Comparison of ENCODE assay signal across 1 cellular context in the genomic region with DNA sequence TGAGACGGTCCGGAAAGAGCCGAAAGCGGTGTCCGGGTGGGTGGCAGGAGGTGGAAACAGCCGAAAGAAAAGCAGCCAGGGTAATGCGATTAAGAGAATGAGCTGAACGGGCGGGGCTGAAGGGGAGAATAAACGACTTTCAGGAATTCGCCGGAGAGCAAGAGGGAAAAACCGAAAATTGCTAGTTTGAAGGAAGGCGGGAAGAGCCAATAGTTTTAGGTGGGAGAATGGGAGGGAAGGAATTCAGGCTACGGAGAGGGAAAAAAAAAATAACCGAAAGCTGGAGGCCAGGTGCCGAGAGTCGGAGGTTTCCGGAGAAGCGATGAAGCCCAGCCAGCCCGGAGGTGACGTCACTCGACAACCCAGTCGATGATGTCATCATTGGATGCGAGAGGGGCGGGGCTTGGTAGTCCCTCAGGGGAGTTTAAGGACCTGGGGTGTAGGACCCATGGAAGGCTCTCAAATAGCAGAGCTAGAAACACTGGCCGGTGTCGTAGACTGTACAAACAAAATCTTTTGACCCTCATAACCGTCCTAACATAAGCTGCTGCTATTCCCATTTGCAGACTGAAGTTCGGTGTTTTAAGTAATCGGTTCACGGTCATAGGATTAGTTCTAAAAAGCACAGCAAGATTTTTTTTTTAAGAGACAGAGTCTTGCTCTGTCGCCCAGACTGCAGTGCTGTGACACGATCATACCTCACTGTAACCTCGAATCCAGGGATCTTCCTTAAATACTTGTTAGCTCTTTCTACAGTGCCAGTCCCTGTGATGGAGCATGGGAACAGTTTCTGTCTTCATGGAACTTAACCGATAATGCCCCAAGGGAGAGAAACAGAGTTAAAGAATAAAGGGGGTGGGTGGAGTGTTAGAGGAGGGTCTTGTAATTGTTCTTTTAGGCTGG.
A peak's percentile ranks its signal among the peaks of the same experiment; 100 is the strongest.
TF ChIP-seq lines count a peak whose summit lies in the region.

Gene ZC3H4 (minus strand): TSS at position 331 of the 903 bp plus-strand sequence. CDS start 1,192 bp downstream, outside the sequence.

TF ChIP-seq in HepG2, 621 proteins besides CTCF, POLR2A, EP300 and RAD21 (continued from another document and continues in another):
- TF ChIP-seq HNF1B (CRISPR knock-in tag; IDR thresholded peaks at IDR 0.05) (peak; percentile 27; the same call in 1 of the 2 replicates), ARNT2 (CRISPR knock-in tag; IDR thresholded peaks at IDR 0.05; ENCODE audit: low read depth) (0 out of 2 replicates have a peak, but pooled peaks have one; percentile 1), NFRKB (IDR thresholded peaks at IDR 0.05) (no peak), NR0B2 (CRISPR knock-in tag; IDR thresholded peaks at IDR 0.05) (0 out of 2 replicates have a peak, but pooled peaks have one; percentile 32), ZBTB46 (CRISPR knock-in tag; IDR thresholded peaks at IDR 0.05; ENCODE audit: borderline replicate concordance) (0 out of 2 replicates have a peak, but pooled peaks have one; percentile 22), ZNF75D (CRISPR knock-in tag; IDR thresholded peaks at IDR 0.05; ENCODE audit: borderline replicate concordance) (no peak), ZHX1 (CRISPR knock-in tag; IDR thresholded peaks at IDR 0.05; ENCODE audit: low read depth) (peak; percentile 96), ZNF674 (CRISPR knock-in tag; IDR thresholded peaks at IDR 0.05; ENCODE audit: low read depth) (0 out of 2 replicates have a peak, but pooled peaks have one; percentile 2), ZEB1 (IDR thresholded peaks at IDR 0.05; ENCODE audit: insufficient replicate concordance, low read depth) (peak; percentile 24), LCORL (IDR thresholded peaks at IDR 0.05) (no peak), LCORL (CRISPR knock-in tag; IDR thresholded peaks at IDR 0.05) (peak; percentile 14), PBX3 (CRISPR knock-in tag; IDR thresholded peaks at IDR 0.05; ENCODE audit: borderline replicate concordance) (0 out of 2 replicates have a peak, but pooled peaks have one; percentile 21), AKAP8 (CRISPR knock-in tag; IDR thresholded peaks at IDR 0.05) (0 out of 2 replicates have a peak, but pooled peaks have one; percentile 7), SNAPC2 (CRISPR knock-in tag; IDR thresholded peaks at IDR 0.05) (no peak), RXRB (CRISPR knock-in tag; IDR thresholded peaks at IDR 0.05; ENCODE audit: borderline replicate concordance) (no peak; the same call in 1 of the 2 replicates), SMAD1 (CRISPR knock-in tag; IDR thresholded peaks at IDR 0.05; ENCODE audit: borderline replicate concordance, low read depth) (no peak), RFX5 (IDR thresholded peaks at IDR 0.05; ENCODE audit: low read depth, low read length) (0 out of 2 replicates have a peak, but pooled peaks have one; percentile 35), ZNF343 (CRISPR knock-in tag; IDR thresholded peaks at IDR 0.05) (no peak), ZBTB21 (CRISPR knock-in tag; IDR thresholded peaks at IDR 0.05) (peak; percentile 99), FOXP1 (IDR thresholded peaks at IDR 0.05) (no peak), FOXP1 (CRISPR knock-in tag; IDR thresholded peaks at IDR 0.05) (no peak), ERF (CRISPR knock-in tag; IDR thresholded peaks at IDR 0.05) (0 out of 2 replicates have a peak, but pooled peaks have one; percentile 12), ZNF629 (CRISPR knock-in tag; conservative IDR thresholded peaks at IDR 0.05) (0 out of 2 replicates have a peak, but pooled peaks have one; percentile 36), ARID4A (CRISPR knock-in tag; IDR thresholded peaks at IDR 0.05; ENCODE audit: borderline replicate concordance) (peak; percentile 56; the same call in 1 of the 2 replicates), DPF2 (CRISPR knock-in tag; IDR thresholded peaks at IDR 0.05; ENCODE audit: borderline replicate concordance, low read depth) (peak; percentile 23)
- TF ChIP-seq, protein P1, sequence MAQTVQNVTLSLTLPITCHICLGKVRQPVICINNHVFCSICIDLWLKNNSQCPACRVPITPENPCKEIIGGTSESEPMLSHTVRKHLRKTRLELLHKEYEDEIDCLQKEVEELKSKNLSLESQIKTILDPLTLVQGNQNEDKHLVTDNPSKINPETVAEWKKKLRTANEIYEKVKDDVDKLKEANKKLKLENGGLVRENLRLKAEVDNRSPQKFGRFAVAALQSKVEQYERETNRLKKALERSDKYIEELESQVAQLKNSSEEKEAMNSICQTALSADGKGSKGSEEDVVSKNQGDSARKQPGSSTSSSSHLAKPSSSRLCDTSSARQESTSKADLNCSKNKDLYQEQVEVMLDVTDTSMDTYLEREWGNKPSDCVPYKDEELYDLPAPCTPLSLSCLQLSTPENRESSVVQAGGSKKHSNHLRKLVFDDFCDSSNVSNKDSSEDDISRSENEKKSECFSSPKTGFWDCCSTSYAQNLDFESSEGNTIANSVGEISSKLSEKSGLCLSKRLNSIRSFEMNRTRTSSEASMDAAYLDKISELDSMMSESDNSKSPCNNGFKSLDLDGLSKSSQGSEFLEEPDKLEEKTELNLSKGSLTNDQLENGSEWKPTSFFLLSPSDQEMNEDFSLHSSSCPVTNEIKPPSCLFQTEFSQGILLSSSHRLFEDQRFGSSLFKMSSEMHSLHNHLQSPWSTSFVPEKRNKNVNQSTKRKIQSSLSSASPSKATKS (CRISPR knock-in tag; IDR thresholded peaks at IDR 0.05), result 0 out of 2 replicates have a peak, but pooled peaks have one; percentile 55
- TF ChIP-seq, protein P2, sequence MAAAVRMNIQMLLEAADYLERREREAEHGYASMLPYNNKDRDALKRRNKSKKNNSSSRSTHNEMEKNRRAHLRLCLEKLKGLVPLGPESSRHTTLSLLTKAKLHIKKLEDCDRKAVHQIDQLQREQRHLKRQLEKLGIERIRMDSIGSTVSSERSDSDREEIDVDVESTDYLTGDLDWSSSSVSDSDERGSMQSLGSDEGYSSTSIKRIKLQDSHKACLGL (CRISPR knock-in tag; IDR thresholded peaks at IDR 0.05), result peak; percentile 10; the same call in 1 of the 2 replicates
- TF ChIP-seq, protein P3, sequence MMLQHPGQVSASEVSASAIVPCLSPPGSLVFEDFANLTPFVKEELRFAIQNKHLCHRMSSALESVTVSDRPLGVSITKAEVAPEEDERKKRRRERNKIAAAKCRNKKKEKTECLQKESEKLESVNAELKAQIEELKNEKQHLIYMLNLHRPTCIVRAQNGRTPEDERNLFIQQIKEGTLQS (CRISPR knock-in tag; IDR thresholded peaks at IDR 0.05), result peak; percentile 90
- TF ChIP-seq, protein P4, sequence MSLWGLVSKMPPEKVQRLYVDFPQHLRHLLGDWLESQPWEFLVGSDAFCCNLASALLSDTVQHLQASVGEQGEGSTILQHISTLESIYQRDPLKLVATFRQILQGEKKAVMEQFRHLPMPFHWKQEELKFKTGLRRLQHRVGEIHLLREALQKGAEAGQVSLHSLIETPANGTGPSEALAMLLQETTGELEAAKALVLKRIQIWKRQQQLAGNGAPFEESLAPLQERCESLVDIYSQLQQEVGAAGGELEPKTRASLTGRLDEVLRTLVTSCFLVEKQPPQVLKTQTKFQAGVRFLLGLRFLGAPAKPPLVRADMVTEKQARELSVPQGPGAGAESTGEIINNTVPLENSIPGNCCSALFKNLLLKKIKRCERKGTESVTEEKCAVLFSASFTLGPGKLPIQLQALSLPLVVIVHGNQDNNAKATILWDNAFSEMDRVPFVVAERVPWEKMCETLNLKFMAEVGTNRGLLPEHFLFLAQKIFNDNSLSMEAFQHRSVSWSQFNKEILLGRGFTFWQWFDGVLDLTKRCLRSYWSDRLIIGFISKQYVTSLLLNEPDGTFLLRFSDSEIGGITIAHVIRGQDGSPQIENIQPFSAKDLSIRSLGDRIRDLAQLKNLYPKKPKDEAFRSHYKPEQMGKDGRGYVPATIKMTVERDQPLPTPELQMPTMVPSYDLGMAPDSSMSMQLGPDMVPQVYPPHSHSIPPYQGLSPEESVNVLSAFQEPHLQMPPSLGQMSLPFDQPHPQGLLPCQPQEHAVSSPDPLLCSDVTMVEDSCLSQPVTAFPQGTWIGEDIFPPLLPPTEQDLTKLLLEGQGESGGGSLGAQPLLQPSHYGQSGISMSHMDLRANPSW (CRISPR knock-in tag; IDR thresholded peaks at IDR 0.05; ENCODE audit: borderline replicate concordance), result peak; percentile 49; the same call in 1 of the 2 replicates
